In the genomic region with DNA sequence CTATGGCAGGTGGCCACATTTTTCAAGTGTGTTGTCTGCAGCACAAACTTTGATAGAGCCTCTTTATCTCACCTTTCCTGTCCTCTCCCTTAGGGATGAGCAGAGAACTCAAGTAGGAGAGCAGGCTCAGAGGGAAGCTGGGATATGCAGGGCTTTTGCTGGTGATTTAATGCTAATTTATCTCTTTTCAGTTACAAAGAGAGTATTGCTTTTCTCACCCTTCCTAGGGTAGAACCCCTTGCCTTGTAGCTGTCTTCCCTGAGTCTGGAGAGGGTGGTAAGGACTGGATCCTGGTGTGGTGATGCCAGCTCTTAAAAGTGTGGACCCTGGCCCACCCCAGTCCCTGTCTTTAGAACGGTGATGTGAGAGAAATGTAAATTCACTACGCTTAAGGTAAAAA, we compare ENCODE assay signal across 24 cellular contexts.
DNase-seq lines count a peak whose midpoint lies in the region; ATAC-seq and TF ChIP-seq lines count a peak whose summit lies in the region.
"Had no signal": no experiment of that assay in that cellular context is flagged by ENCODE, and none has a peak within 500 bp of the region (broad histone marks: within the 10 kb centered on the region; RNA-seq: fewer than 3 reads in every experiment).

No MANE protein-coding gene starts in this region.

- no peak overlapping the region for H3T11ph ChIP-seq in H9 (ENCODE audit: low read length)

- no peak overlapping the region for H2BK5ac ChIP-seq in H9 (ENCODE audit: insufficient read length, low read length)

- no peaks in the 10 kb centered on the region; a peak in 1 of 5 replicates for H3K9me3 Mint-ChIP-seq in H9

- no peak for TF ChIP-seq CTCF in H9 (conservative IDR thresholded peaks at IDR 0.05)
- no peak for TF ChIP-seq CTCF in tibial nerve (IDR thresholded peaks at IDR 0.05)

- DNase-seq in H9 = peak; percentile 25
- peak; percentile 7 for DNase-seq in NCI-H1105 (lab: John Stamatoyannopoulos, UW)
- peak; percentile 14 for DNase-seq in NCI-H510A treated with DMSO at 0.1 percent for 48 hours (lab: John Stamatoyannopoulos, UW)
- no peak for DNase-seq in tibial nerve (ENCODE audit: low spot score in 2 of 2)
- no peak for DNase-seq in G401 (ENCODE audit: low spot score)
- DNase-seq: C1 segment of cervical spinal cord; CD4-positive, alpha-beta memory T cell; COR-L47; DMS53; GOT3; NCI-H1048; NCI-H1436; NCI-H1930; NCI-H446; NCI-H526 treated with DMSO at 0.1 percent for 48 hours; PC-3; SJCRH30; T-helper 17 cell had no signal

- no peaks in the 10 kb centered on the region for H3K79me2 ChIP-seq in H9 (ENCODE audit: insufficient read depth, low read length)

- no peak overlapping the region for H4K8ac ChIP-seq in H9 (replicated peaks; ENCODE audit: insufficient read length, low read depth, low read length)

- H3K56ac ChIP-seq in H9 (ENCODE audit: insufficient read length, low read depth, low read length) = no peak overlapping the region

- no peak overlapping the region for H4K91ac ChIP-seq in H9 (ENCODE audit: insufficient read length, low read depth, low read length)

- no CpG with 5 or more reads among the region's 2 CpGs for WGBS in H9 (ENCODE audit: extremely low coverage, insufficient read length, low lambda C conversion rate)
- WGBS in tibial nerve, 2 donors = 67 to 77% methylated on average over 2 of the region's 2 CpGs

- H3K4me1 ChIP-seq in H9 (ENCODE audit: insufficient read depth, low read length) = 0 out of 2 replicates have a peak, but pooled peaks cover 2% of the 10 kb centered on the region
- peaks cover 8% of the 10 kb centered on the region; the same call in 1 of the 2 replicates for H3K4me1 ChIP-seq in iPS-20b (ENCODE audit: insufficient read depth, low read length)
- H3K4me1 ChIP-seq in tibial nerve = no peaks in the 10 kb centered on the region
- H3K4me1 ChIP-seq: SJCRH30 had no signal

- H3K23ac ChIP-seq in H9 (ENCODE audit: insufficient read length, low read depth, low read length) = no peak overlapping the region

- H3K4me2 ChIP-seq in H9 (ENCODE audit: insufficient read depth, insufficient read length, low read length) = no peak overlapping the region

- H3K18ac ChIP-seq in H9 (ENCODE audit: insufficient read length, low read depth, low read length) = no peak overlapping the region

- H2BK12ac ChIP-seq in H9 (ENCODE audit: insufficient read length, low read depth, low read length) = no peak overlapping the region

- H2AK5ac ChIP-seq in H9 (ENCODE audit: insufficient read length, low read length) = no peak overlapping the region

- no peak overlapping the region for H4K5ac ChIP-seq in H9 (ENCODE audit: insufficient read length, low read depth, low read length)

- no peaks in the 10 kb centered on the region for H3K23me2 ChIP-seq in H9 (ENCODE audit: insufficient read length, low read depth, low read length, poor library complexity, severe bottlenecking)

- H4K20me1 ChIP-seq in H9 (ENCODE audit: control insufficient read depth, insufficient read depth, insufficient read length) = no peaks in the 10 kb centered on the region

- no peak for ATAC-seq in GM18868 (IDR thresholded peaks at IDR 0.05; ENCODE audit: unreplicated experiment)
- ATAC-seq: HCT116, PC-3, Right ventricle myocardium inferior, SK-N-SH treated with all-trans-retinoic acid at 6 μM for 48 hours, T-helper 17 cell had no signal

- H2BK15ac ChIP-seq in H9 (ENCODE audit: low read depth, low read length) = no peak overlapping the region

- H3K4ac ChIP-seq in H9 (ENCODE audit: low read depth, low read length) = no peak overlapping the region

- H3K79me1 ChIP-seq in H9 (ENCODE audit: insufficient read depth, low read depth, low read length, poor library complexity, severe bottlenecking) = no peaks in the 10 kb centered on the region

- no peak for TF ChIP-seq EP300 in tibial nerve (IDR thresholded peaks at IDR 0.05)

- H3K9me3 ChIP-seq in H9 (ENCODE audit: control insufficient read depth, low read depth, low read length) = no peaks in the 10 kb centered on the region
- H3K9me3 ChIP-seq in iPS-20b (ENCODE audit: insufficient read depth, low read depth, low read length) = no peaks in the 10 kb centered on the region
- H3K9me3 ChIP-seq in tibial nerve = no peaks in the 10 kb centered on the region
- H3K9me3 ChIP-seq: SJCRH30 had no signal

- H3K9ac ChIP-seq in H9 (ENCODE audit: extremely low read depth, insufficient read length, low read length) = no peak overlapping the region
- no peak overlapping the region for H3K9ac ChIP-seq in iPS-20b (ENCODE audit: low read depth, low read length)

- TF ChIP-seq POLR2A in tibial nerve (IDR thresholded peaks at IDR 0.05) = no peak

- no peak overlapping the region for H2AFZ ChIP-seq in H9 (ENCODE audit: low read length)

- peak overlapping the region in 2 of 3 experiments; percentile 21 to 82; a peak in 2 of 7 replicates for H3K27ac Mint-ChIP-seq in H9
- H3K27ac Mint-ChIP-seq: CD4-positive, alpha-beta memory T cell; T-helper 17 cell had no signal

- H2BK120ac ChIP-seq in H9 (ENCODE audit: low read depth, low read length, poor library complexity, severe bottlenecking) = no peak overlapping the region

- H3K27me3 Mint-ChIP-seq in H9 (ENCODE audit: low read depth) = peaks cover 4% of the 10 kb centered on the region
- H3K27me3 Mint-ChIP-seq: CD4-positive, alpha-beta memory T cell; T-helper 17 cell had no signal

- peaks cover 16 to 17% of the 10 kb centered on the region in 2 experiments for H3K4me1 Mint-ChIP-seq in H9
- H3K4me1 Mint-ChIP-seq: T-helper 17 cell had no signal

- in situ Hi-C loops in G401 (cut with HindIII; ENCODE audit: low sequenced_read_pairs) = no loop called here

- H3K36me3 Mint-ChIP-seq in H9 (ENCODE audit: insufficient read depth in 1 of 3, low read depth in 3 of 3) = no peaks in the 10 kb centered on the region
- H3K36me3 Mint-ChIP-seq: CD4-positive, alpha-beta memory T cell had no signal

- no peak overlapping the region for H2BK20ac ChIP-seq in H9 (ENCODE audit: low read depth, low read length, poor library complexity, severe bottlenecking)

- no peak overlapping the region for H3K14ac ChIP-seq in H9 (ENCODE audit: insufficient read depth, low read length)

- no peaks in the 10 kb centered on the region for H3K36me3 ChIP-seq in iPS-20b (ENCODE audit: insufficient read depth, low read depth, low read length)
- no peaks in the 10 kb centered on the region for H3K36me3 ChIP-seq in tibial nerve
- H3K36me3 ChIP-seq: SJCRH30 had no signal

- H3K27me3 ChIP-seq in H9 (ENCODE audit: insufficient read depth, low read length) (no peaks in the 10 kb centered on the region), iPS-20b (ENCODE audit: insufficient read depth, low read length) (no peaks in the 10 kb centered on the region), tibial nerve (no peaks in the 10 kb centered on the region)
- H3K27me3 ChIP-seq: SJCRH30 had no signal

- H3K27ac ChIP-seq in H9 (ENCODE audit: insufficient read length, low read depth, low read length) (no peak overlapping the region), iPS-20b (ENCODE audit: low read length) (no peak overlapping the region), tibial nerve (no peak overlapping the region)
- H3K27ac ChIP-seq: HL-60, SJCRH30 had no signal

- H3K4me3 ChIP-seq in iPS-20b (ENCODE audit: low read length) = peak overlapping the region; percentile 6; the same call in 1 of the 2 replicates
- no peak overlapping the region for H3K4me3 ChIP-seq in tibial nerve
- H3K4me3 ChIP-seq: SJCRH30 had no signal

- no peak overlapping the region for H3K4me3 Mint-ChIP-seq in H9
- H3K4me3 Mint-ChIP-seq: CD4-positive, alpha-beta memory T cell; T-helper 17 cell had no signal

Comparison
In these comparisons a context has a peak if more than half of its experiments do, and no peak if none do; other contexts are left out.
1. DNase-seq: peak in H9 (single experiment), NCI-H1105 (single experiment) and NCI-H510A treated with DMSO at 0.1 percent for 48 hours (single experiment); none in tibial nerve (0 of 2) and G401 (single experiment).